9 cellular contexts compared by ENCODE assay signal in the genomic region with DNA sequence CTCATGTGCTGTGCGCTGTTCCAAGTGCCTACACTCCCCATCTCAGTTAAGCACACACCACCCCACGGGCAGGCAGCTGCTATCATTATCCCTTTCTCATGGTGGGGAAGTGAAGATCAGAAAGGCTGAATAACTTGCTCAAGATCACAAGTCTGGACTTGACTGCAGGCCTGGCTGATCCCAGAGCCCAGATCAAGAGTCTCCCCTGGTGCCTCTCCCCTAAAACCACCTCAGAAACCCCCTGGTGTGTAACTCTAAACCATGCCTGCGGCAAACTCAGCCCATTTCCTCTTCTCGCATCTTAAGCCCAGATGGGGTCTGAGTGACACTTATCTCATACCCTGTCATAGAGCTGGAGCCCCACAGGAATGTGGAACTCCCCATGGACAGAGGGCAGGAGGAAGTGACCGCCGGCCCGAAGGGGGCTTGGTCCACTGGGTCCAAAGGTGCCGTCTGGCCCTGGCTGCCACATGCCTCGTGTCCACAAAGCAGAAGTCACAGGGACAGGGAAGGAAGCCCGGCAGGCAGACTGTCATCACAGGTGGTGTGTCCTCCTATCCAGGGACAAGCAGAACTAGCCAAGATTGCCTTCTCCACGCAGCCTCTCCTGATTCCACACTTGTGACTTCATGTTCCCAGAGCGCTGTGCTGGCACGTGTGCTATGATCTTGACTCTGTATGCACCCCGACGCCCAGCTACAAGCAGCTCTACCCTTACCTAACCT.
DNase-seq lines count a peak whose midpoint lies in the region; ATAC-seq and TF ChIP-seq lines count a peak whose summit lies in the region.
"Had no signal": no experiment of that assay in that cellular context is flagged by ENCODE, and none has a peak within 500 bp of the region (broad histone marks: within the 10 kb centered on the region; RNA-seq: fewer than 3 reads in every experiment).

No MANE protein-coding gene starts in this region.

- ATAC-seq in GM21786 (IDR thresholded peaks at IDR 0.05; ENCODE audit: unreplicated experiment) (peak; percentile 82), right lobe of liver (peak in 3 of 4 donors; percentile 34 to 51 (median 50))

- TF ChIP-seq POLR2A in right lobe of liver (IDR thresholded peaks at IDR 0.05) (no peak), prostate gland (IDR thresholded peaks at IDR 0.05) (no peak)

- no peak overlapping the region for H3K27ac ChIP-seq in right lobe of liver
- no peak overlapping the region for H3K27ac ChIP-seq in prostate gland
- H3K27ac ChIP-seq: SJSA1 had no signal

- TF ChIP-seq CTCF in GM12865 (IDR thresholded peaks at IDR 0.05; ENCODE audit: insufficient read depth, low read depth, low read length, missing control alignments) (no peak), right lobe of liver (IDR thresholded peaks at IDR 0.05) (no peak), prostate gland (IDR thresholded peaks at IDR 0.05) (no peak)

- intact Hi-C loops in right lobe of liver (cut with DNase I) = no loop called here
- intact Hi-C loops in prostate gland (cut with DNase I) = no loop called here

- H3K4me3 ChIP-seq in GM12865 (ENCODE audit: low read depth, low read length) (no peak overlapping the region), right lobe of liver (no peak overlapping the region), prostate gland (no peak overlapping the region)
- H3K4me3 ChIP-seq: SJSA1 had no signal

- H3K36me3 ChIP-seq in right lobe of liver (no peaks in the 10 kb centered on the region), prostate gland (no peaks in the 10 kb centered on the region)
- H3K36me3 ChIP-seq: SJSA1 had no signal

- H3K4me1 ChIP-seq in right lobe of liver (no peaks in the 10 kb centered on the region), prostate gland (replicated peaks) (no peaks in the 10 kb centered on the region)
- H3K4me1 ChIP-seq: SJSA1 had no signal

- WGBS in right lobe of liver (ENCODE audit: insufficient coverage, low coverage, low lambda C conversion rate, missing lambda C conversion rate) = 45% methylated on average over 6 of the region's 15 CpGs
- 48% methylated on average over 15 of the region's 15 CpGs for WGBS in prostate gland

- H3K9me3 ChIP-seq in right lobe of liver (no peaks in the 10 kb centered on the region), prostate gland (no peaks in the 10 kb centered on the region)
- H3K9me3 ChIP-seq: SJSA1 had no signal

- no peaks in the 10 kb centered on the region for H3K27me3 ChIP-seq in right lobe of liver
- H3K27me3 ChIP-seq in prostate gland (replicated peaks; ENCODE audit: insufficient read depth) = no peaks in the 10 kb centered on the region
- H3K27me3 ChIP-seq: SJSA1 had no signal

- DNase-seq in GM12865 (ENCODE audit: low read depth) (peak; percentile 90), NAMALWA (ENCODE audit: low spot score) (peak; percentile 17), right lobe of liver (peak in 2 of 3 donors; percentile 24 to 44), NCI-H446 (lab: John Stamatoyannopoulos, UW) (no peak), NCI-H526 (lab: John Stamatoyannopoulos, UW) (no peak), prostate gland (ENCODE audit: low spot score) (no peak)
- DNase-seq in stimulated activated CD4-positive, alpha-beta T cell treated with anti-CD3 and anti-CD28 coated beads, Interleukin-1b, Interleukin-23, amount 100 ng/mL, for 48 hours = no peak

Comparison
In these comparisons a context has a peak if more than half of its experiments do, and no peak if none do; other contexts are left out.
1. DNase-seq: peak in GM12865 (single experiment), NAMALWA (single experiment) and right lobe of liver (2 of 3); none in NCI-H446 (0 of 2), NCI-H526 (0 of 2), stimulated activated CD4-positive, alpha-beta T cell treated with anti-CD3 and anti-CD28 coated beads, Interleukin-1b, Interleukin-23, amount 100 ng/mL, for 48 hours (single experiment) and prostate gland (single experiment).